Comparison of ENCODE assay signal across 2 cellular contexts in the genomic region with DNA sequence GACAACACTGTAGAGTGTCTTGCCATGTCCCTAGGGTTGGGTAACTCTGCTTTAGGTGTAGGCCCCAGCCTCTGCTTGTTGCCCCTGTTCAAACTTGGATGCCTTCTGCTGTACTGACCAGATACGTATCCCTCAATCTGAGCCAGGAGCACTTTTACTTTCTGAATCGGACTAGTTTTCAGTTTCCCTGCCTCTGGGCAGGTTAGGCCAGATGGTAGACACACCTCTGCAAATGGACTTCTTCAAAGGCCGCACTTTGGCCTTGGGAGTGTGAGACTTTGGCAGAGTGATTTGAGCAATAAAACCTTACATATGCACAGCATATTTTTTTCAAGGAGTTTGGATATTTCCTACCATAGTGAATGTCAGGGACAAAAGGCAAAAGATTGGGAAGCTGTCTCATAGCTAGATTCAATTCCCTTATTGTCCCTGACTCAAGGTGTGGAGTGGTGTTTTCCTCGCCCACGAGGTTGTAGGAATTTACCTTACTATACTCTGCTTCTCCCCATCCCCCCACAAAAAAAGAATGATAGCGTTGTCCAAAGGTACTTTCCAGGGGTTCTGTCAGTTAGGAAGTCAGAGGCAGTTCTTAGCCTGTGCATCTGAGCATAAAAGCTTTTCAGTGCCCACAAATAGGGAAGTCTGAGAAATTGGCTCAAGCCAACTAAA.
A peak's percentile ranks its signal among the peaks of the same experiment; 100 is the strongest.
TF ChIP-seq lines count a peak whose summit lies in the region.

No MANE protein-coding gene starts in this region.

TF ChIP-seq in GM12878, 131 proteins besides CTCF, POLR2A, EP300 and RAD21:
- TF ChIP-seq IKZF2 (IDR thresholded peaks at IDR 0.05) (peak; percentile 25 to 38; a peak in 2 of 4 replicates), POU2F2 (IDR thresholded peaks at IDR 0.05; ENCODE audit: borderline replicate concordance, low read depth, low read length) (no peak), DPF2 (IDR thresholded peaks at IDR 0.05) (peak; percentile 61; the same call in 1 of the 2 replicates), IRF4 (IDR thresholded peaks at IDR 0.05; ENCODE audit: low read depth, low read length) (no peak), NRF1 (conservative IDR thresholded peaks at IDR 0.05; ENCODE audit: low read depth, low read length) (no peak), IKZF1 (conservative IDR thresholded peaks at IDR 0.05) (peak; percentile 71), EED (IDR thresholded peaks at IDR 0.05; ENCODE audit: low read depth) (0 out of 2 replicates have a peak, but pooled peaks have one; percentile 14), SPI1 (IDR thresholded peaks at IDR 0.05; ENCODE audit: borderline replicate concordance, insufficient read depth, low read depth, low read length) (peak; percentile 62; the same call in 1 of the 2 replicates), KLF5 (IDR thresholded peaks at IDR 0.05; ENCODE audit: partially characterized antibody) (no peak)
- TF ChIP-seq, protein P1, sequence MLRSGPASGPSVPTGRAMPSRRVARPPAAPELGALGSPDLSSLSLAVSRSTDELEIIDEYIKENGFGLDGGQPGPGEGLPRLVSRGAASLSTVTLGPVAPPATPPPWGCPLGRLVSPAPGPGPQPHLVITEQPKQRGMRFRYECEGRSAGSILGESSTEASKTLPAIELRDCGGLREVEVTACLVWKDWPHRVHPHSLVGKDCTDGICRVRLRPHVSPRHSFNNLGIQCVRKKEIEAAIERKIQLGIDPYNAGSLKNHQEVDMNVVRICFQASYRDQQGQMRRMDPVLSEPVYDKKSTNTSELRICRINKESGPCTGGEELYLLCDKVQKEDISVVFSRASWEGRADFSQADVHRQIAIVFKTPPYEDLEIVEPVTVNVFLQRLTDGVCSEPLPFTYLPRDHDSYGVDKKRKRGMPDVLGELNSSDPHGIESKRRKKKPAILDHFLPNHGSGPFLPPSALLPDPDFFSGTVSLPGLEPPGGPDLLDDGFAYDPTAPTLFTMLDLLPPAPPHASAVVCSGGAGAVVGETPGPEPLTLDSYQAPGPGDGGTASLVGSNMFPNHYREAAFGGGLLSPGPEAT (IDR thresholded peaks at IDR 0.05; ENCODE audit: low read depth), result peak; percentile 45; the same call in 1 of the 2 replicates
- TF ChIP-seq, protein P2, sequence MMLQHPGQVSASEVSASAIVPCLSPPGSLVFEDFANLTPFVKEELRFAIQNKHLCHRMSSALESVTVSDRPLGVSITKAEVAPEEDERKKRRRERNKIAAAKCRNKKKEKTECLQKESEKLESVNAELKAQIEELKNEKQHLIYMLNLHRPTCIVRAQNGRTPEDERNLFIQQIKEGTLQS (IDR thresholded peaks at IDR 0.05; ENCODE audit: borderline replicate concordance, extremely low read depth, low read depth, low read length), result no peak

TF ChIP-seq in HepG2, 621 proteins besides CTCF, POLR2A, EP300 and RAD21:
- TF ChIP-seq, protein P3, sequence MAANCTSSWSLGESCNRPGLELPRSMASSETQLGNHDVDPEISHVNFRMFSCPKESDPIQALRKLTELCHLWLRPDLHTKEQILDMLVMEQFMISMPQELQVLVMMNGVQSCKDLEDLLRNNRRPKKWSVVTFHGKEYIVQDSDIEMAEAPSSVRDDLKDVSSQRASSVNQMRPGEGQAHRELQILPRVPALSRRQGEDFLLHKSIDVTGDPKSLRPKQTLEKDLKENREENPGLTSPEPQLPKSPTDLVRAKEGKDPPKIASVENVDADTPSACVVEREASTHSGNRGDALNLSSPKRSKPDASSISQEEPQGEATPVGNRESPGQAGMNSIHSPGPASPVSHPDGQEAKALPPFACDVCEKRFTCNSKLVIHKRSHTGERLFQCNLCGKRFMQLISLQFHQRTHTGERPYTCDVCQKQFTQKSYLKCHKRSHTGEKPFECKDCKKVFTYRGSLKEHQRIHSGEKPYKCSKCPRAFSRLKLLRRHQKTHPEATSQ (CRISPR knock-in tag; IDR thresholded peaks at IDR 0.05; ENCODE audit: borderline replicate concordance), result no peak
- TF ChIP-seq MIER2 (CRISPR knock-in tag; IDR thresholded peaks at IDR 0.05), result no peak
- no peak for TF ChIP-seq ZNF552 (CRISPR knock-in tag; IDR thresholded peaks at IDR 0.05; ENCODE audit: borderline replicate concordance)
- TF ChIP-seq JUN (CRISPR knock-in tag; IDR thresholded peaks at IDR 0.05), result no peak
- TF ChIP-seq TGIF2 (CRISPR knock-in tag; IDR thresholded peaks at IDR 0.05), result no peak
- no peak for TF ChIP-seq ZSCAN30 (CRISPR knock-in tag; IDR thresholded peaks at IDR 0.05)
- peak; percentile 40 for TF ChIP-seq HNF4A (CRISPR knock-in tag; IDR thresholded peaks at IDR 0.05)
- peak; percentile 29; the same call in 1 of the 2 replicates for TF ChIP-seq ZFX (CRISPR knock-in tag; IDR thresholded peaks at IDR 0.05; ENCODE audit: low read depth)
